Comparison of ENCODE assay signal across 8 cellular contexts in the genomic region with DNA sequence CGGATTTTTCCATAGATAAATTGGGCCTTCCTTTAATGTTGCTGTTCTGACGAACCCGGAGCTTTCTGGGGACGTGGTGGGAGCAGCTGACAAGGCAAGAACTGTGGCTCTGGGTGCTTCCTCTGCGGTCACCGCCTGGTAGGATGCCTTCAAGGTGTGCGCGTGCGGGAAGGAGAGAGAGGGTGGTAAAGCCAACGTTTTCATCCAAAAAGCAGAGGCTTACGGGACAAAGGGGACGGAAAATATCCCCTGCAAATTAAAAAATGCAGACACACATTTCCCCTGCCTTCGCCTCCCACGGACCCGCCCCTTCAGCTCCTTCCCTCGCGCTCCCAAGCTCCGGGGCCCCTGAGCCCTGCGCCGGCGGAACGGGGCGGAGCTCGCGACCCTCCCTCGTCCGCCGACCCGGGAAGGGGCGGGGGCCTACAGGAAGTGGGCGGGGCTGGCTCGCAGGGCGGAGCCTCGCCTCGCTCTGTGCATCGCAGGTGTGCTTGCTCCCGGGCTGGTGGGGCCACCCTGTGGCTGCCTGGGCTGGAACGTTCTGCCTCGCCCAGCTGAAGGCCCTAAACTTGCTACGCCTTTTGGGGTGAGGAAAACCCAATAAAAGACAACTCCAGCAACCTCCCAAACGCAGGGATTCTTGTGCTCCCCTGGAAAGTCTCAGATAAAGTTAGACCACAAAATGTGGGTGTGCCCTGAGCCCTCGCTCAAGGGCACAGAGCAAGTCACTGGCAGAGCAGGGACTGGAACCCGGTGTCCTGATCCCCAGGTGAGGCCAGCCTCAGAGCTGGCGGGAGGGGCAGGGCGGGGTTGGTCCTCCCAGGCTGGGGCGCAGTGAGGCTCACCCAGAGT. TPM values are rescaled to one million over a fixed set of nuclear protein-coding genes. Genes with fewer than 3 reads are reported as not detected.
DNase-seq lines count a peak whose midpoint lies in the region; ATAC-seq lines count a peak whose summit lies in the region.

No MANE protein-coding gene starts in this region.

- peak overlapping the region; percentile 74 for H3K4me3 Mint-ChIP-seq in activated naive CD8-positive, alpha-beta T cell treated with anti-CD3 and anti-CD28 coated beads, Interleukin-2, amount 10 ng/mL, durations not matched to agents 7 days and 5 days

- ATAC-seq in Right ventricle myocardium inferior (peak; percentile 43), HG03469 (IDR thresholded peaks at IDR 0.05; ENCODE audit: unreplicated experiment) (peak; percentile 69)
- peak; percentile 84 for ATAC-seq in activated naive CD8-positive, alpha-beta T cell treated with anti-CD3 and anti-CD28 coated beads, Interleukin-2, amount 10 ng/mL, durations not matched to agents 7 days and 5 days (ENCODE audit: low read depth)

- H3K27me3 Mint-ChIP-seq in activated naive CD8-positive, alpha-beta T cell treated with anti-CD3 and anti-CD28 coated beads, Interleukin-2, amount 10 ng/mL, durations not matched to agents 7 days and 5 days: peaks cover 2% of the 10 kb centered on the region

- intact Hi-C loops in Right ventricle myocardium inferior (cut with DNase I) (loop anchor here (5.0 to 10.0 kb wide), 4 partner anchors 65 to 452 kb away; no protein-coding TSS in a partner anchor), cardiac septum (cut with DNase I) (loop anchor here (2.0 to 10.0 kb wide), 5 partner anchors 77 to 457 kb away; no protein-coding TSS in a partner anchor)

- no peak for DNase-seq in Right ventricle myocardium inferior (ENCODE audit: missing footprints)
- no peak for DNase-seq in cardiac septum (ENCODE audit: low spot score)
- DNase-seq in SK-N-MC (ENCODE audit: low read depth, low spot score): no peak
- DNase-seq in activated naive CD8-positive, alpha-beta T cell treated with anti-CD3 and anti-CD28 coated beads, Interleukin-2, amount 10 ng/mL, durations not matched to agents 7 days and 5 days: peak; percentile 82
- DNase-seq in stimulated activated CD4-positive, alpha-beta T cell treated with anti-CD3 and anti-CD28 coated beads, Interleukin-15, amount 100 ng/mL, for 1 hour (ENCODE audit: low read depth in 1 of 2, low spot score in 1 of 2): peak; percentile 71 to 73
- DNase-seq in SW 1271 (lab: John Stamatoyannopoulos, UW): no peak

- peaks cover 12% of the 10 kb centered on the region for H3K27me3 ChIP-seq in iPS-20b (ENCODE audit: insufficient read depth, low read length)

- H3K9ac ChIP-seq in SK-N-MC (ENCODE audit: insufficient read length) (peak overlapping the region; percentile 70), iPS-20b (ENCODE audit: low read depth, low read length) (peak overlapping the region; percentile 54; the same call in 1 of the 2 replicates)

- no peaks in the 10 kb centered on the region for H3K36me3 Mint-ChIP-seq in activated naive CD8-positive, alpha-beta T cell treated with anti-CD3 and anti-CD28 coated beads, Interleukin-2, amount 10 ng/mL, durations not matched to agents 7 days and 5 days

- H3K4me3 ChIP-seq in SK-N-MC (peak overlapping the region; percentile 74), iPS-20b (ENCODE audit: low read length) (peak overlapping the region; percentile 71)

- H3K4me1 Mint-ChIP-seq in activated naive CD8-positive, alpha-beta T cell treated with anti-CD3 and anti-CD28 coated beads, Interleukin-2, amount 10 ng/mL, durations not matched to agents 7 days and 5 days: peaks cover 15% of the 10 kb centered on the region

- H3K9me3 Mint-ChIP-seq in activated naive CD8-positive, alpha-beta T cell treated with anti-CD3 and anti-CD28 coated beads, Interleukin-2, amount 10 ng/mL, durations not matched to agents 7 days and 5 days: no peaks in the 10 kb centered on the region

- H3K9me3 ChIP-seq in SK-N-MC (ENCODE audit: low read depth, low read length) (no peaks in the 10 kb centered on the region), iPS-20b (ENCODE audit: insufficient read depth, low read depth, low read length) (no peaks in the 10 kb centered on the region)

- no peak overlapping the region for H3K27ac Mint-ChIP-seq in activated naive CD8-positive, alpha-beta T cell treated with anti-CD3 and anti-CD28 coated beads, Interleukin-2, amount 10 ng/mL, durations not matched to agents 7 days and 5 days

- no peaks in the 10 kb centered on the region for H3K4me1 ChIP-seq in iPS-20b (ENCODE audit: insufficient read depth, low read length)

- POLR2A ChIA-PET in activated naive CD8-positive, alpha-beta T cell treated with anti-CD3 and anti-CD28 coated beads, Interleukin-2, amount 10 ng/mL, durations not matched to agents 7 days and 5 days (lab: Charles Lee): interaction anchor here (0.7 to 1.4 kb wide), 4 partner anchors 25 to 1057 kb away, joined by 3 to 4 read pairs (median 3); partner anchors contain the start of gene SLC66A3

- H3K27ac ChIP-seq in SK-N-MC (peak overlapping the region; percentile 68), iPS-20b (ENCODE audit: low read length) (no peak overlapping the region)

- H3K36me3 ChIP-seq in SK-N-MC (ENCODE audit: insufficient read depth, low read length): no peaks in the 10 kb centered on the region
- no peaks in the 10 kb centered on the region for H3K36me3 ChIP-seq in iPS-20b (ENCODE audit: insufficient read depth, low read depth, low read length)

RNA-seq across cellular contexts. Expression of gene SLC66A3, which starts 25.4 kb away (rescaled TPM):
- 11.5 TPM for total RNA-seq in Right ventricle myocardium inferior
- 9.7 TPM for total RNA-seq in cardiac septum
- 10 to 100 TPM; 19.0 to 20.8 TPM for total RNA-seq in activated naive CD8-positive, alpha-beta T cell treated with anti-CD3 and anti-CD28 coated beads, Interleukin-2, amount 10 ng/mL, durations not matched to agents 7 days and 5 days

Comparison
In these comparisons a context has a peak if more than half of its experiments do, and no peak if none do; other contexts are left out.
1. DNase-seq: peak in activated naive CD8-positive, alpha-beta T cell treated with anti-CD3 and anti-CD28 coated beads, Interleukin-2, amount 10 ng/mL, durations not matched to agents 7 days and 5 days (single experiment) and stimulated activated CD4-positive, alpha-beta T cell treated with anti-CD3 and anti-CD28 coated beads, Interleukin-15, amount 100 ng/mL, for 1 hour (2 of 2); none in Right ventricle myocardium inferior (single experiment), cardiac septum (single experiment), SK-N-MC (single experiment) and SW 1271 (0 of 2).
2. Peak in every context shown above with its lines, with median percentiles within 50 percentile points of each other: ATAC-seq.